Comparison of ENCODE assay signal across 1 cellular context in genomic region chr1:226029093-226029496, GRCh38.
TF ChIP-seq lines count a peak whose summit lies in the region.

No MANE protein-coding gene starts in this region.

TF ChIP-seq in K562, 482 proteins besides CTCF, POLR2A, EP300 and RAD21 (continued from another document and continues in another):
- TF ChIP-seq ZBTB11 (CRISPR knock-in tag; IDR thresholded peaks at IDR 0.05) (0 out of 6 replicates have a peak, but pooled peaks of 1 of the 3 experiments have one; percentile 34), PHB2 (IDR thresholded peaks at IDR 0.05; ENCODE audit: low read depth) (no peak), RAD51 (IDR thresholded peaks at IDR 0.05; ENCODE audit: borderline replicate concordance, low read depth) (peak; percentile 42), E2F8 (IDR thresholded peaks at IDR 0.05; ENCODE audit: low read depth, partially characterized antibody) (no peak), MTA2 (IDR thresholded peaks at IDR 0.05; ENCODE audit: low read depth) (no peak), SNRNP70 (optimal IDR thresholded peaks at IDR 0.05; ENCODE audit: low read depth, low read length) (no peak), HNRNPLL (IDR thresholded peaks at IDR 0.05; ENCODE audit: low read depth, low read length, poor library complexity, severe bottlenecking) (no peak), MIER1 (IDR thresholded peaks at IDR 0.05; ENCODE audit: low read depth) (no peak), MTA3 (IDR thresholded peaks at IDR 0.05; ENCODE audit: borderline replicate concordance) (0 out of 2 replicates have a peak, but pooled peaks have one; percentile 41), ETS2 (tag; IDR thresholded peaks at IDR 0.05; ENCODE audit: borderline replicate concordance, poor library complexity, severe bottlenecking) (no peak), FOXP4 (CRISPR knock-in tag; IDR thresholded peaks at IDR 0.05; ENCODE audit: borderline replicate concordance) (no peak), ZKSCAN1 (IDR thresholded peaks at IDR 0.05; ENCODE audit: low read depth, low read length) (0 out of 2 replicates have a peak, but pooled peaks have one; percentile 10), THAP12 (CRISPR knock-in tag; IDR thresholded peaks at IDR 0.05) (no peak), ASH1L (IDR thresholded peaks at IDR 0.05; ENCODE audit: borderline replicate concordance, low read depth, partially characterized antibody) (no peak), FOS (IDR thresholded peaks at IDR 0.05; ENCODE audit: extremely low read depth, insufficient read length) (no peak), PRDM10 (IDR thresholded peaks at IDR 0.05; ENCODE audit: partially characterized antibody) (no peak), HES1 (IDR thresholded peaks at IDR 0.05; ENCODE audit: low read depth) (no peak), DDX20 (tag; IDR thresholded peaks at IDR 0.05; ENCODE audit: low read depth) (no peak), PHTF2 (CRISPR knock-in tag; IDR thresholded peaks at IDR 0.05) (0 out of 2 replicates have a peak, but pooled peaks have one; percentile 49), ZNF449 (CRISPR knock-in tag; IDR thresholded peaks at IDR 0.05) (0 out of 2 replicates have a peak, but pooled peaks have one; percentile 7), GATAD2B (IDR thresholded peaks at IDR 0.05; ENCODE audit: borderline replicate concordance) (no peak), ZNF707 (CRISPR knock-in tag; conservative IDR thresholded peaks at IDR 0.05) (no peak), ZNF347 (CRISPR knock-in tag; IDR thresholded peaks at IDR 0.05; ENCODE audit: low read depth) (no peak), PTTG1 (tag; IDR thresholded peaks at IDR 0.05; ENCODE audit: low read depth) (no peak), NR2C1 (IDR thresholded peaks at IDR 0.05) (peak; percentile 72; the same call in 1 of the 2 replicates), NR2C1 (tag; IDR thresholded peaks at IDR 0.05) (peak; percentile 73)
- TF ChIP-seq, protein P1, sequence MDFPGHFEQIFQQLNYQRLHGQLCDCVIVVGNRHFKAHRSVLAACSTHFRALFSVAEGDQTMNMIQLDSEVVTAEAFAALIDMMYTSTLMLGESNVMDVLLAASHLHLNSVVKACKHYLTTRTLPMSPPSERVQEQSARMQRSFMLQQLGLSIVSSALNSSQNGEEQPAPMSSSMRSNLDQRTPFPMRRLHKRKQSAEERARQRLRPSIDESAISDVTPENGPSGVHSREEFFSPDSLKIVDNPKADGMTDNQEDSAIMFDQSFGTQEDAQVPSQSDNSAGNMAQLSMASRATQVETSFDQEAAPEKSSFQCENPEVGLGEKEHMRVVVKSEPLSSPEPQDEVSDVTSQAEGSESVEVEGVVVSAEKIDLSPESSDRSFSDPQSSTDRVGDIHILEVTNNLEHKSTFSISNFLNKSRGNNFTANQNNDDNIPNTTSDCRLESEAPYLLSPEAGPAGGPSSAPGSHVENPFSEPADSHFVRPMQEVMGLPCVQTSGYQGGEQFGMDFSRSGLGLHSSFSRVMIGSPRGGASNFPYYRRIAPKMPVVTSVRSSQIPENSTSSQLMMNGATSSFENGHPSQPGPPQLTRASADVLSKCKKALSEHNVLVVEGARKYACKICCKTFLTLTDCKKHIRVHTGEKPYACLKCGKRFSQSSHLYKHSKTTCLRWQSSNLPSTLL (IDR thresholded peaks at IDR 0.05), result no peak
- TF ChIP-seq, protein P2, sequence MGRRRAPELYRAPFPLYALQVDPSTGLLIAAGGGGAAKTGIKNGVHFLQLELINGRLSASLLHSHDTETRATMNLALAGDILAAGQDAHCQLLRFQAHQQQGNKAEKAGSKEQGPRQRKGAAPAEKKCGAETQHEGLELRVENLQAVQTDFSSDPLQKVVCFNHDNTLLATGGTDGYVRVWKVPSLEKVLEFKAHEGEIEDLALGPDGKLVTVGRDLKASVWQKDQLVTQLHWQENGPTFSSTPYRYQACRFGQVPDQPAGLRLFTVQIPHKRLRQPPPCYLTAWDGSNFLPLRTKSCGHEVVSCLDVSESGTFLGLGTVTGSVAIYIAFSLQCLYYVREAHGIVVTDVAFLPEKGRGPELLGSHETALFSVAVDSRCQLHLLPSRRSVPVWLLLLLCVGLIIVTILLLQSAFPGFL (CRISPR knock-in tag; IDR thresholded peaks at IDR 0.05), result no peak
- TF ChIP-seq, protein P3, sequence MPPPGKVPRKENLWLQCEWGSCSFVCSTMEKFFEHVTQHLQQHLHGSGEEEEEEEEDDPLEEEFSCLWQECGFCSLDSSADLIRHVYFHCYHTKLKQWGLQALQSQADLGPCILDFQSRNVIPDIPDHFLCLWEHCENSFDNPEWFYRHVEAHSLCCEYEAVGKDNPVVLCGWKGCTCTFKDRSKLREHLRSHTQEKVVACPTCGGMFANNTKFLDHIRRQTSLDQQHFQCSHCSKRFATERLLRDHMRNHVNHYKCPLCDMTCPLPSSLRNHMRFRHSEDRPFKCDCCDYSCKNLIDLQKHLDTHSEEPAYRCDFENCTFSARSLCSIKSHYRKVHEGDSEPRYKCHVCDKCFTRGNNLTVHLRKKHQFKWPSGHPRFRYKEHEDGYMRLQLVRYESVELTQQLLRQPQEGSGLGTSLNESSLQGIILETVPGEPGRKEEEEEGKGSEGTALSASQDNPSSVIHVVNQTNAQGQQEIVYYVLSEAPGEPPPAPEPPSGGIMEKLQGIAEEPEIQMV (tag; conservative IDR thresholded peaks at IDR 0.05; ENCODE audit: low read depth), result no peak
